Comparison of ENCODE assay signal across 34 cellular contexts in genomic region chr12:21118760-21119159, GRCh38. TPM values are rescaled to one million over a fixed set of nuclear protein-coding genes. Genes with fewer than 3 reads are reported as not detected.
"Had no signal": no experiment of that assay in that cellular context is flagged by ENCODE, and none has a peak within 500 bp of the region (broad histone marks: within the 10 kb centered on the region; RNA-seq: fewer than 3 reads in every experiment).

No MANE protein-coding gene starts in this region.

- ATAC-seq: stimulated activated effector memory CD8-positive, alpha-beta T cell treated with anti-CD3 and anti-CD28 coated beads, Interleukin-12 subunit alpha, Interleukin-12 subunit beta, amount 100 ng/mL, for 72 hours; stimulated activated memory B cell treated with anti-CD40 and anti-IgM and Interleukin-4, amounts not matched to agents 10 μg/mL and 1 μg/mL and 100 μg/mL, for 72 hours; stimulated activated naive B cell treated with anti-CD40 and anti-IgM and Interleukin-4, amounts not matched to agents 10 μg/mL and 1 μg/mL and 100 μg/mL, for 72 hours; stimulated activated naive CD8-positive, alpha-beta T cell treated with anti-CD3 and anti-CD28 coated beads, Interleukin-15, amount 100 ng/mL, for 72 hours; stimulated activated naive CD8-positive, alpha-beta T cell treated with anti-CD3 and anti-CD28 coated beads, Interleukin-15, Interleukin-2, amounts not matched to agents 100 U/mL and 50 U/mL, for 24 hours; upper lobe of right lung had no signal

- H3K4me1 Mint-ChIP-seq: stimulated activated effector memory CD8-positive, alpha-beta T cell treated with anti-CD3 and anti-CD28 coated beads, Interleukin-12 subunit alpha, Interleukin-12 subunit beta, amount 100 ng/mL, for 72 hours; stimulated activated memory B cell treated with anti-CD40 and anti-IgM and Interleukin-4, amounts not matched to agents 10 μg/mL and 1 μg/mL and 100 μg/mL, for 72 hours; stimulated activated naive B cell treated with anti-CD40 and anti-IgM and Interleukin-4, amounts not matched to agents 10 μg/mL and 1 μg/mL and 100 μg/mL, for 72 hours; stimulated activated naive CD8-positive, alpha-beta T cell treated with anti-CD3 and anti-CD28 coated beads, Interleukin-15, amount 100 ng/mL, for 72 hours had no signal

- H3K27me3 ChIP-seq: stomach, suprapubic skin, testis, thyroid gland, tibial artery, tibial nerve, transverse colon, upper lobe of left lung, upper lobe of right lung, uterus, vagina had no signal

- H3K4me1 ChIP-seq: stomach, suprapubic skin, testis, thyroid gland, tibial artery, tibial nerve, transverse colon, upper lobe of left lung, upper lobe of right lung, uterus, vagina had no signal

- H3K9me3 Mint-ChIP-seq: stimulated activated memory B cell treated with anti-CD40 and anti-IgM and Interleukin-4, amounts not matched to agents 10 μg/mL and 1 μg/mL and 100 μg/mL, for 72 hours; stimulated activated naive CD8-positive, alpha-beta T cell treated with anti-CD3 and anti-CD28 coated beads, Interleukin-15, amount 100 ng/mL, for 72 hours; type B pancreatic cell had no signal

- H3K27ac Mint-ChIP-seq: stimulated activated effector memory CD8-positive, alpha-beta T cell treated with anti-CD3 and anti-CD28 coated beads, Interleukin-12 subunit alpha, Interleukin-12 subunit beta, amount 100 ng/mL, for 72 hours; stimulated activated memory B cell treated with anti-CD40 and anti-IgM and Interleukin-4, amounts not matched to agents 10 μg/mL and 1 μg/mL and 100 μg/mL, for 72 hours; stimulated activated naive B cell treated with anti-CD40 and anti-IgM and Interleukin-4, amounts not matched to agents 10 μg/mL and 1 μg/mL and 100 μg/mL, for 72 hours; stimulated activated naive CD8-positive, alpha-beta T cell treated with anti-CD3 and anti-CD28 coated beads, Interleukin-15, amount 100 ng/mL, for 72 hours; stimulated activated naive CD8-positive, alpha-beta T cell treated with anti-CD3 and anti-CD28 coated beads, Interleukin-15, Interleukin-2, amounts not matched to agents 100 ng/mL and 50 ng/mL, for 24 hours; type B pancreatic cell had no signal

- H3K4me3 Mint-ChIP-seq: stimulated activated effector memory CD8-positive, alpha-beta T cell treated with anti-CD3 and anti-CD28 coated beads, Interleukin-12 subunit alpha, Interleukin-12 subunit beta, amount 100 ng/mL, for 72 hours; stimulated activated memory B cell treated with anti-CD40 and anti-IgM and Interleukin-4, amounts not matched to agents 10 μg/mL and 1 μg/mL and 100 μg/mL, for 72 hours; stimulated activated naive B cell treated with anti-CD40 and anti-IgM and Interleukin-4, amounts not matched to agents 10 μg/mL and 1 μg/mL and 100 μg/mL, for 72 hours; stimulated activated naive CD8-positive, alpha-beta T cell treated with anti-CD3 and anti-CD28 coated beads, Interleukin-15, amount 100 ng/mL, for 72 hours; stimulated activated naive CD8-positive, alpha-beta T cell treated with anti-CD3 and anti-CD28 coated beads, Interleukin-15, Interleukin-2, amounts not matched to agents 100 ng/mL and 50 ng/mL, for 24 hours; type B pancreatic cell had no signal

- DNase-seq: stimulated activated CD4-positive, alpha-beta T cell treated with anti-CD3 and anti-CD28 coated beads, Interleukin-2, amount 100 ng/mL, for 48 hours; stimulated activated CD4-positive, alpha-beta T cell treated with anti-CD3 and anti-CD28 coated beads, Interleukin-4, amount 100 ng/mL, for 1 hour; stimulated activated CD4-positive, alpha-beta T cell treated with anti-CD3 and anti-CD28 coated beads, Interleukin-4, amount 100 ng/mL, for 24 hours; stimulated activated CD4-positive, alpha-beta T cell treated with anti-CD3 and anti-CD28 coated beads, Interleukin-4, amount 100 ng/mL, for 4 hours; stimulated activated CD8-positive, alpha-beta memory T cell treated with anti-CD3 and anti-CD28 coated beads, Interleukin-4, amount 100 ng/mL, for 48 hours; stimulated activated naive B cell treated with anti-CD40 and anti-IgM and Interleukin-4, amounts not matched to agents 10 μg/mL and 1 μg/mL and 100 μg/mL, for 72 hours; stimulated activated naive CD4-positive, alpha-beta T cell; stimulated activated naive CD4-positive, alpha-beta T cell treated with Interleukin-2 at 50 U/mL for 16 hours; stimulated activated naive CD8-positive, alpha-beta T cell treated with anti-CD3 and anti-CD28 coated beads, Interleukin-15, amount 100 ng/mL, for 72 hours; stimulated activated naive CD8-positive, alpha-beta T cell treated with anti-CD3 and anti-CD28 coated beads, Interleukin-15, Interleukin-2, amounts not matched to agents 100 U/mL and 50 U/mL, for 24 hours; stomach; substantia nigra; testis; thyroid gland; tibial artery; transverse colon; trophoblast cell; upper lobe of left lung; upper lobe of right lung; uterus had no signal

- H3K27ac ChIP-seq: stomach, suprapubic skin, testis, thoracic aorta, thyroid gland, tibial artery, tibial nerve, transverse colon, upper lobe of left lung, upper lobe of right lung, uterus, vagina had no signal

- H3K4me3 ChIP-seq: stomach, suprapubic skin, testis, thoracic aorta, thyroid gland, tibial artery, tibial nerve, transverse colon, upper lobe of left lung, upper lobe of right lung, uterus, vagina had no signal

- H3K36me3 ChIP-seq: stomach, suprapubic skin, thoracic aorta, thyroid gland, tibial artery, tibial nerve, transverse colon, upper lobe of left lung, upper lobe of right lung, uterus, vagina had no signal

- H3K27me3 Mint-ChIP-seq: stimulated activated memory B cell treated with anti-CD40 and anti-IgM and Interleukin-4, amounts not matched to agents 10 μg/mL and 1 μg/mL and 100 μg/mL, for 72 hours; stimulated activated naive B cell treated with anti-CD40 and anti-IgM and Interleukin-4, amounts not matched to agents 10 μg/mL and 1 μg/mL and 100 μg/mL, for 72 hours; stimulated activated naive CD8-positive, alpha-beta T cell treated with anti-CD3 and anti-CD28 coated beads, Interleukin-15, amount 100 ng/mL, for 72 hours; stimulated activated naive CD8-positive, alpha-beta T cell treated with anti-CD3 and anti-CD28 coated beads, Interleukin-15, Interleukin-2, amounts not matched to agents 100 ng/mL and 50 ng/mL, for 24 hours; type B pancreatic cell had no signal

- H3K36me3 Mint-ChIP-seq: stimulated activated effector memory CD8-positive, alpha-beta T cell treated with anti-CD3 and anti-CD28 coated beads, Interleukin-12 subunit alpha, Interleukin-12 subunit beta, amount 100 ng/mL, for 72 hours; stimulated activated memory B cell treated with anti-CD40 and anti-IgM and Interleukin-4, amounts not matched to agents 10 μg/mL and 1 μg/mL and 100 μg/mL, for 72 hours; stimulated activated naive B cell treated with anti-CD40 and anti-IgM and Interleukin-4, amounts not matched to agents 10 μg/mL and 1 μg/mL and 100 μg/mL, for 72 hours; type B pancreatic cell had no signal

- FAIRE-seq: urothelium cell line had no signal

- H3K9me3 ChIP-seq: stomach, testis, thoracic aorta, thyroid gland, tibial artery, tibial nerve, transverse colon, upper lobe of left lung, upper lobe of right lung, uterus, vagina had no signal

RNA-seq across cellular contexts. Expression of gene SLCO1B1, which starts 12.2 kb away (rescaled TPM):
- total RNA-seq: stomach, subcutaneous adipose tissue, suprapubic skin, temporal lobe, thoracic aorta, thyroid gland, transverse colon, upper lobe of left lung, upper lobe of right lung, ureter, urinary bladder, vagina had no signal
- polyA plus RNA-seq: stomach, thymus had no signal
